13 cellular contexts compared by ENCODE assay signal in the genomic region with DNA sequence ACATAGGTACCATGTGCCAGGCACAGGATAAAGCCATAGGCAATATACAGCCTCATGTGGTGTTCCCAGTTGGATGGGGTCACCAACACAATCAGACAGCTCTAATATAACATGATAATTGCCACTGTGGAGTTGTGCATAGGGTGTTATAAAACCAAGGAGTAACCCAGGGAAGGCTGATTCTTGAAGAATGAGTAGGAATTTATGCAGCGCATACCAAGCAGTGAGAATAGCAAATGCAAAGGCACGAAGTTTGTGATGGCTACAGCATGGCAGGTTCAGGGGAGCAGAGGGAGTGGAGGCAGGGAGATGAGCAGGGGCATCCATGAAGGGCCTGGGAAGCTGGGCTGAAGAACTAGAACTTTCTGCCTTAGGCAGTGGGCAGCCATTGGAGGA. TPM values are rescaled to one million over a fixed set of nuclear protein-coding genes. Genes with fewer than 3 reads are reported as not detected.
DNase-seq lines count a peak whose midpoint lies in the region; ATAC-seq and TF ChIP-seq lines count a peak whose summit lies in the region.
"Had no signal": no experiment of that assay in that cellular context is flagged by ENCODE, and none has a peak within 500 bp of the region (broad histone marks: within the 10 kb centered on the region; RNA-seq: fewer than 3 reads in every experiment).

No MANE protein-coding gene starts in this region.

- H3K27ac Mint-ChIP-seq in stimulated activated memory B cell treated with anti-CD40 and anti-IgM and Interleukin-4, amounts not matched to agents 10 μg/mL and 1 μg/mL and 100 μg/mL, for 72 hours, result peak overlapping the region; percentile 79

- H3K9me3 ChIP-seq in BE2C, result no peaks in the 10 kb centered on the region

- peaks cover 23% of the 10 kb centered on the region for H3K4me1 Mint-ChIP-seq in stimulated activated memory B cell treated with anti-CD40 and anti-IgM and Interleukin-4, amounts not matched to agents 10 μg/mL and 1 μg/mL and 100 μg/mL, for 72 hours

- H3K9me3 Mint-ChIP-seq in stimulated activated memory B cell treated with anti-CD40 and anti-IgM and Interleukin-4, amounts not matched to agents 10 μg/mL and 1 μg/mL and 100 μg/mL, for 72 hours, result no peaks in the 10 kb centered on the region

- H3K4me1 ChIP-seq in BE2C, result peaks cover 27% of the 10 kb centered on the region

- no peak overlapping the region for H3K4me3 Mint-ChIP-seq in stimulated activated memory B cell treated with anti-CD40 and anti-IgM and Interleukin-4, amounts not matched to agents 10 μg/mL and 1 μg/mL and 100 μg/mL, for 72 hours

- H3K36me3 Mint-ChIP-seq in stimulated activated memory B cell treated with anti-CD40 and anti-IgM and Interleukin-4, amounts not matched to agents 10 μg/mL and 1 μg/mL and 100 μg/mL, for 72 hours, result peaks cover 31% of the 10 kb centered on the region

- no peak overlapping the region for H3K4me3 ChIP-seq in H7 (ENCODE audit: insufficient read depth, low read depth, low read length)
- H3K4me3 ChIP-seq in BE2C (ENCODE audit: low read depth, low read length), result no peak overlapping the region

- DNase-seq in H7 (peak; percentile 46), astrocyte of the hippocampus (ENCODE audit: low read depth, low spot score) (peak; percentile 35), iris pigment epithelial cell (ENCODE audit: low read depth) (peak; percentile 27), DMS79 (lab: John Stamatoyannopoulos, UW) (no peak), BE2C (no peak)
- DNase-seq: AML-193, COR-L47, KBM-7, NCI-H1417 treated with DMSO at 0.1 percent for 48 hours, NCI-H1930, NCI-H774 had no signal

- peaks cover 12% of the 10 kb centered on the region for H3K36me3 ChIP-seq in H7 (replicated peaks; ENCODE audit: control insufficient read depth, insufficient read depth, low read length)
- H3K36me3 ChIP-seq in BE2C, result no peaks in the 10 kb centered on the region

- H3K27me3 ChIP-seq in H7 (ENCODE audit: control insufficient read depth, insufficient read depth, low read length), result no peaks in the 10 kb centered on the region
- H3K27me3 ChIP-seq in BE2C, result no peaks in the 10 kb centered on the region

- ATAC-seq in stimulated activated memory B cell treated with anti-CD40 and anti-IgM and Interleukin-4, amounts not matched to agents 10 μg/mL and 1 μg/mL and 100 μg/mL, for 72 hours, result no peak
- no peak for ATAC-seq in GM19351 (IDR thresholded peaks at IDR 0.05; ENCODE audit: unreplicated experiment)

- H3K27me3 Mint-ChIP-seq in stimulated activated memory B cell treated with anti-CD40 and anti-IgM and Interleukin-4, amounts not matched to agents 10 μg/mL and 1 μg/mL and 100 μg/mL, for 72 hours, result no peaks in the 10 kb centered on the region

- TF ChIP-seq CTCF in BE2C (IDR thresholded peaks at IDR 0.05; ENCODE audit: low read depth, low read length), result no peak

RNA-seq across cellular contexts. Expression of a gene that starts 20.4 kb away (rescaled TPM):
- total RNA-seq in H7 (2014; rRNA removed; shearing (Covaris generic)), result 90.9 and 93.7 TPM in 2 replicates
- 40.9 TPM for polyA plus RNA-seq in BE2C (2012; ENCODE audit: insufficient read depth, insufficient read length, low read depth)

Comparison
In these comparisons a context has a peak if more than half of its experiments do, and no peak if none do; other contexts are left out.
1. DNase-seq: peak in H7 (single experiment), astrocyte of the hippocampus (single experiment) and iris pigment epithelial cell (single experiment); none in DMS79 (single experiment) and BE2C (single experiment).